ENCODE assay signal across 8 cellular contexts in genomic region chr1:115545791-115546733, GRCh38.
DNase-seq lines count a peak whose midpoint lies in the region; ATAC-seq and TF ChIP-seq lines count a peak whose summit lies in the region.

No MANE protein-coding gene starts in this region.

- H3K4me3 ChIP-seq in BJ (ENCODE audit: low read depth, low read length) (no peak overlapping the region), SJCRH30 (peak overlapping the region; percentile 4; the same call in 1 of the 2 replicates), fibroblast of villous mesenchyme (ENCODE audit: low read depth, low read length) (no peak overlapping the region)

- DNase-seq in BJ (ENCODE audit: low read depth) (peak; percentile 77), SJCRH30 (peak; percentile 85 to 87), fibroblast of villous mesenchyme (ENCODE audit: low read depth) (peak; percentile 83), renal cortical epithelial cell (ENCODE audit: low read depth) (peak; percentile 98), NCI-H128 (lab: John Stamatoyannopoulos, UW; ENCODE audit: unreplicated experiment) (no peak), NCI-H1436 (lab: John Stamatoyannopoulos, UW) (no peak)

- TF ChIP-seq CTCF in BJ (IDR thresholded peaks at IDR 0.05; ENCODE audit: insufficient read depth, low read depth, low read length) (peak; percentile 79), GM12874 (IDR thresholded peaks at IDR 0.05; ENCODE audit: insufficient read depth, low read depth, low read length) (peak; percentile 35; the same call in 1 of the 2 replicates), fibroblast of villous mesenchyme (IDR thresholded peaks at IDR 0.05; ENCODE audit: insufficient read depth, low read depth, low read length) (peak; percentile 73)

- no peaks in the 10 kb centered on the region for H3K9me3 ChIP-seq in SJCRH30 (replicated peaks)

- no peaks in the 10 kb centered on the region for H3K36me3 ChIP-seq in BJ (ENCODE audit: control insufficient read depth, insufficient read depth, low read length)
- H3K36me3 ChIP-seq in SJCRH30 = no peaks in the 10 kb centered on the region

- no peak for ATAC-seq in HG02981 (IDR thresholded peaks at IDR 0.05; ENCODE audit: unreplicated experiment)

- CTCF ChIA-PET in BJ (lab: Yijun Ruan, JAX) = interaction anchor here (0.7 to 1.3 kb wide), 6 partner anchors 12 to 408 kb away, joined by 3 to 6 read pairs (median 4); no protein-coding TSS in a partner anchor

- POLR2A ChIA-PET in BJ (lab: Charles Lee) = no interaction called here

- H3K27ac ChIP-seq in SJCRH30 = peak overlapping the region; percentile 87

- no peaks in the 10 kb centered on the region for H3K27me3 ChIP-seq in BJ (ENCODE audit: control insufficient read depth, insufficient read depth, low read length)
- H3K27me3 ChIP-seq in SJCRH30 = no peaks in the 10 kb centered on the region

- H3K4me1 ChIP-seq in SJCRH30 = peaks cover 26% of the 10 kb centered on the region

Comparison
In these comparisons a context has a peak if more than half of its experiments do, and no peak if none do; other contexts are left out.
1. DNase-seq: peak in BJ (single experiment), SJCRH30 (2 of 2), fibroblast of villous mesenchyme (single experiment) and renal cortical epithelial cell (single experiment); none in NCI-H128 (single experiment) and NCI-H1436 (single experiment).
2. Peak in every context shown above with its lines, with median percentiles within 50 percentile points of each other: CTCF ChIP-seq.